Comparison of ENCODE assay signal across 10 cellular contexts in the genomic region with DNA sequence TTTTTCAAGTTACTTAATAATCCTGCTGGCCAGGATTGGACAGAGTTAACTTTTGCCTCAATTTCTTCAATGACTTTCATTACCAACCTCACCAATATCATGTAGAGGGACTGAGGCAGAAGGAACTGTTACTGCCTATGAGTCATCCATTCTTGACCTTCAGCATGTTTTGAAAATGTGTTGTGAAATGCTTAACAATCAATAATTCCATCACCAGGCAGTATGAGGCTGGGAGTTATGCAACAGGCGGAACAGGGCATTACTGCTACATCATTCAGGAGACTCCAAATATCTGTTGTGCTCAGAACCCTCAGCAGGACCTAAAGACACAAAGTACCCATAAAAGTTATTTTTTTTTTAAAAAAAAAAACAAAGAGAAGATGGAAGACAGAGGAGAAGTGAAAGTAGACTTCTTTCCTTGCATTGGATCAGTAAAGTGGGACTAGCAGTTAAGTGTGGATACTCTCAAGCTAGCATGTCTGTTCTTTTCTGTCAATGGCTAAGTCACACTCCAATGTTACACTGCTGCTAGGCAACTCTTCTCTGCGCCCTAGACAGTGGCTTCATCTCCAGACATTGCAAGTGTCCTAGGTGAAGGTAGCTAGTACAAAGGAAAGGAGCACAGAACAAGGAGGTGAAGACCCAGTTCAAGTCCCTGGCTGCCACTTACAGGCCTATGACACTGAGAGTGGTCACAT.
A peak's percentile ranks its signal among the peaks of the same experiment; 100 is the strongest.
DNase-seq lines count a peak whose midpoint lies in the region; ATAC-seq and TF ChIP-seq lines count a peak whose summit lies in the region.
"Had no signal": no experiment of that assay in that cellular context is flagged by ENCODE, and none has a peak within 500 bp of the region (broad histone marks: within the 10 kb centered on the region; RNA-seq: fewer than 3 reads in every experiment).

No MANE protein-coding gene starts in this region.

- H3K4me1 ChIP-seq in neutrophil (ENCODE audit: control insufficient read depth in 1 of 2, insufficient read depth in 1 of 2, low read depth in 1 of 2, low read length in 1 of 2): peaks cover 66 to 67% of the 10 kb centered on the region in 2 experiments

- peak overlapping the region; percentile 88 for H3K27ac Mint-ChIP-seq in Calu3 (ENCODE audit: unreplicated experiment)
- H3K27ac Mint-ChIP-seq: activated naive CD4-positive, alpha-beta T cell treated with anti-CD3 and anti-CD28 coated beads for 36 hours had no signal

- H3K9me3 ChIP-seq in neutrophil: no peaks in the 10 kb centered on the region

- H3K36me3 Mint-ChIP-seq in Calu3 (ENCODE audit: insufficient read depth, unreplicated experiment): peaks cover 8% of the 10 kb centered on the region

- no peak overlapping the region for H3K4me3 ChIP-seq in choroid plexus epithelial cell (ENCODE audit: low read depth, low read length)
- peak overlapping the region in 1 of 2 experiments; percentile 4 for H3K4me3 ChIP-seq in neutrophil (ENCODE audit: low read depth in 1 of 2, low read length in 1 of 2)

- no peak overlapping the region for H3K4me3 Mint-ChIP-seq in Calu3 (ENCODE audit: low read depth, unreplicated experiment)
- H3K4me3 Mint-ChIP-seq: activated naive CD4-positive, alpha-beta T cell treated with anti-CD3 and anti-CD28 coated beads for 36 hours had no signal

- BruUV-seq in Calu3 (replicated peaks; lab: Mats Ljungman, UMichigan): no TSS peak

- H3K27ac ChIP-seq in neutrophil: peak overlapping the region; percentile 90

- H3K36me3 ChIP-seq in neutrophil: no peaks in the 10 kb centered on the region

- DNase-seq in Calu3 (peak; percentile 71), NOMO-1 (lab: John Stamatoyannopoulos, UW; ENCODE audit: unreplicated experiment in 2 of 2) (peak; percentile 88 to 99), choroid plexus epithelial cell (ENCODE audit: low read depth) (peak; percentile 93), NCI-H2029 treated with DMSO at 0.1 percent for 48 hours (lab: John Stamatoyannopoulos, UW) (no peak), NCI-H187 (lab: John Stamatoyannopoulos, UW) (no peak), NCI-H1436 (lab: John Stamatoyannopoulos, UW) (no peak)
- DNase-seq: activated naive CD4-positive, alpha-beta T cell treated with anti-CD3 and anti-CD28 coated beads for 36 hours; NCI-H2029 had no signal

- no peaks in the 10 kb centered on the region for H3K27me3 ChIP-seq in neutrophil

- ATAC-seq in GM19328 (IDR thresholded peaks at IDR 0.05; ENCODE audit: unreplicated experiment): no peak

- H3K27me3 Mint-ChIP-seq in Calu3 (ENCODE audit: unreplicated experiment): no peaks in the 10 kb centered on the region

- intact Hi-C loops in Calu3 (cut with micrococcal nuclease; ENCODE audit: unreplicated experiment): no loop called here

- H3K4me1 Mint-ChIP-seq in Calu3 (ENCODE audit: low read depth, unreplicated experiment): peaks cover 27% of the 10 kb centered on the region

- no peaks in the 10 kb centered on the region for H3K9me3 Mint-ChIP-seq in Calu3 (ENCODE audit: low read depth, unreplicated experiment)
- H3K9me3 Mint-ChIP-seq: activated naive CD4-positive, alpha-beta T cell treated with anti-CD3 and anti-CD28 coated beads for 36 hours had no signal

- CTCF ChIA-PET in Calu3 (lab: Charles Lee): interaction anchor here (0.7 kb wide), 1 partner anchor 253 kb away, joined by 3 read pairs; no protein-coding TSS in a partner anchor

- TF ChIP-seq CTCF in Calu3 (IDR thresholded peaks at IDR 0.05; ENCODE audit: unreplicated experiment) (no peak), choroid plexus epithelial cell (conservative IDR thresholded peaks at IDR 0.05; ENCODE audit: low read depth, low read length) (no peak), neutrophil (IDR thresholded peaks at IDR 0.05) (no peak)

Comparison
In these comparisons a context has a peak if more than half of its experiments do, and no peak if none do; other contexts are left out.
1. DNase-seq: peak in Calu3 (single experiment), NOMO-1 (2 of 2) and choroid plexus epithelial cell (single experiment); none in NCI-H2029 treated with DMSO at 0.1 percent for 48 hours (single experiment), NCI-H187 (0 of 2) and NCI-H1436 (single experiment).